ENCODE assay signal across 25 cellular contexts in the genomic region with DNA sequence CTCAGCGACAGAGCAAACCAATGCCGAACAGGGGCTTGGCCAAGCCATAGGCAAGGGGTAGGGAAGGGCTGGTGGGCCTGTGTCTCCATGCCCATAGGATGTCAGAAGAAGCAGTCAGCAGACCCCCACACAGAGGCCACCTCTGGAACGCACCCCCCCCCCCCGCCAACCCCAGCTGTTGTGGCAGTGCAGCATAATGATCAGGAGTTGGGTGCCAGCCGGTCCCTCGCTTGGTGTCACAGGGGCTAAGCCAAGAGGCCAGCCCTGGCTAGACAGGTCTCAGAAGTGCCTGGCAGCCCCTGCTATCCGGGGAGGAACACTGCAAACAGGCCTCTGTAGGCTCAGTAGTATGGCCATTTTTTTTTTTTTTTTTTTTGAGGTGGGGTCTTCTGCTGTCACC.
"Had no signal": no experiment of that assay in that cellular context is flagged by ENCODE, and none has a peak within 500 bp of the region (broad histone marks: within the 10 kb centered on the region; RNA-seq: fewer than 3 reads in every experiment).

No MANE protein-coding gene starts in this region.

- H3K9me3 ChIP-seq: lower lobe of right lung, neutrophil, pancreas, right lobe of liver, testis, tibial artery had no signal

- H3K27me3 ChIP-seq: dorsolateral prefrontal cortex, neutrophil, pancreas, right lobe of liver, testis, tibial artery had no signal

- H3K4me3 ChIP-seq: dorsolateral prefrontal cortex, lower lobe of right lung, pancreas, right lobe of liver, smooth muscle cell, testis, tibial artery had no signal

- H3K36me3 ChIP-seq: neutrophil, pancreas, right lobe of liver had no signal

- DNase-seq: dorsolateral prefrontal cortex; effector CD4-positive, alpha-beta T cell; hypothalamus; immature natural killer cell; islet precursor cell; left ventricle myocardium superior; lower lobe of right lung; natural killer cell; stimulated activated CD4-positive, alpha-beta T cell treated with anti-CD3 and anti-CD28 coated beads, Interleukin-2, amount 100 ng/mL, for 24 hours; stimulated activated CD4-positive, alpha-beta T cell treated with anti-CD3 and anti-CD28 coated beads, Interleukin-4, amount 100 ng/mL, for 4 hours; stimulated activated naive CD8-positive, alpha-beta T cell treated with anti-CD3 and anti-CD28 coated beads, Interleukin-15, Interleukin-2, amounts not matched to agents 100 U/mL and 50 U/mL, for 24 hours; substantia nigra had no signal

- H3K4me2 ChIP-seq: smooth muscle cell had no signal

- H3K27me3 Mint-ChIP-seq: memory B cell; progenitor cell of endocrine pancreas; stimulated activated memory B cell treated with anti-CD40 and anti-IgM and Interleukin-4, amounts not matched to agents 10 μg/mL and 1 μg/mL and 100 μg/mL, for 72 hours; type B pancreatic cell had no signal

- ATAC-seq: left ventricle myocardium superior; lower lobe of right lung; natural killer cell; pancreas; right lobe of liver; stimulated activated memory B cell treated with anti-CD40 and anti-IgM and Interleukin-4, amounts not matched to agents 10 μg/mL and 1 μg/mL and 100 μg/mL, for 72 hours; stimulated activated naive CD8-positive, alpha-beta T cell treated with anti-CD3 and anti-CD28 coated beads, Interleukin-15, Interleukin-2, amounts not matched to agents 100 U/mL and 50 U/mL, for 24 hours had no signal

- H3K27ac Mint-ChIP-seq: memory B cell; natural killer cell; progenitor cell of endocrine pancreas; stimulated activated memory B cell treated with anti-CD40 and anti-IgM and Interleukin-4, amounts not matched to agents 10 μg/mL and 1 μg/mL and 100 μg/mL, for 72 hours; type B pancreatic cell had no signal

- H3K4me3 Mint-ChIP-seq: immature natural killer cell; memory B cell; natural killer cell; stimulated activated memory B cell treated with anti-CD40 and anti-IgM and Interleukin-4, amounts not matched to agents 10 μg/mL and 1 μg/mL and 100 μg/mL, for 72 hours; type B pancreatic cell had no signal

- H3K36me3 Mint-ChIP-seq: natural killer cell had no signal

- FAIRE-seq: colon, frontal cortex, pancreas, urothelium cell line had no signal

- H3K9me3 Mint-ChIP-seq: immature natural killer cell, natural killer cell, type B pancreatic cell had no signal

- H3K27ac ChIP-seq: dorsolateral prefrontal cortex, lower lobe of right lung, neutrophil, pancreas, right lobe of liver, testis, tibial artery had no signal
